17 cellular contexts compared by ENCODE assay signal in the genomic region with DNA sequence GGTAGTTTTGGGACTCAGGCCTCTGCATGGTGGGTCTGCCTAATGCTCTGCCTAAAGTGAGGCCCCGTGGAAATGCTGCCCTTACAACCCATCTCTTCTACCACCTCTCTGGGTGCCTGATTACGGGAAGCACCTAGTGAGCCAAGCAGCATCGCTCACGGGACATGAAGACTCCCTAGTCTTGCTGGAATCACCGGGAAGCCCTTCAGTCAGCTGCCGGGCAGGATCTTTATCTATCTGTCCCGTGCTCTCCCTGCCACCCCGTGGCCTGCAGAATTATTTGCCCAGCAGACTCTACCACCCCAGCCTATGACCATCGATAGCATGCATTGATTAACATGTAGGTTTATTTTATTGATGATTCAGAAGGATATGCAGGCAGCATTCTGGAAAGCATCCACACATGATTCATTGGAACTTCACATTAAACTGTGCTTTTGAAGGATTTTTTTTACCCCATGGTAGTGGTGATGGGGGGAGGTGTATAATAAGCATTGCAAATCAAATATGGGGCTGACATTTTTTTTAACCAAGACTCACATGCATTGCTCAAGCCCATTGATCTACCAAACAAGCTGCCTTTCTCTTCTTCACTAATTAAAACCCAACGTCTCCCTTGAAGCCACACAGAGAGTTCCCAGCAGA.
"Had no signal": no experiment of that assay in that cellular context is flagged by ENCODE, and none has a peak within 500 bp of the region (broad histone marks: within the 10 kb centered on the region; RNA-seq: fewer than 3 reads in every experiment).

No MANE protein-coding gene starts in this region.

- H3K4me1 ChIP-seq: lower lobe of right lung, tibial nerve, vagina had no signal

- H3K27me3 ChIP-seq: right lobe of liver, tibial nerve, vagina had no signal

- H3K9me3 Mint-ChIP-seq: activated B cell treated with CpG ODN at 0.5 μM for 24 hours; activated naive CD8-positive, alpha-beta T cell treated with anti-CD3 and anti-CD28 coated beads, Interleukin-2, amount 10 ng/mL, durations not matched to agents 7 days and 5 days; mesothelial cell of epicardium; T-helper 2 cell treated with Interferon-gamma antibody and Interleukin-4, amounts not matched to agents 5 μg/mL and 100 μg/mL, for 36 hours had no signal

- H3K36me3 Mint-ChIP-seq: activated naive CD8-positive, alpha-beta T cell treated with anti-CD3 and anti-CD28 coated beads, Interleukin-2, amount 10 ng/mL, durations not matched to agents 7 days and 5 days; mesothelial cell of epicardium; stimulated activated naive B cell treated with anti-CD40 and anti-IgM and Interleukin-4, amounts not matched to agents 10 μg/mL and 1 μg/mL and 100 μg/mL, for 72 hours had no signal

- H3K9me3 ChIP-seq: lower lobe of right lung, right lobe of liver, tibial nerve, vagina had no signal

- H3K27ac Mint-ChIP-seq: activated B cell treated with CpG ODN at 0.5 μM for 24 hours; activated naive CD8-positive, alpha-beta T cell treated with anti-CD3 and anti-CD28 coated beads, Interleukin-2, amount 10 ng/mL, durations not matched to agents 7 days and 5 days; mesothelial cell of epicardium; stimulated activated naive B cell treated with anti-CD40 and anti-IgM and Interleukin-4, amounts not matched to agents 10 μg/mL and 1 μg/mL and 100 μg/mL, for 72 hours; T-helper 2 cell treated with Interferon-gamma antibody and Interleukin-4, amounts not matched to agents 5 μg/mL and 100 μg/mL, for 36 hours had no signal

- DNase-seq: activated B cell treated with CpG ODN at 0.5 μM for 24 hours; activated CD4-positive, alpha-beta T cell treated with anti-CD3 and anti-CD28 coated beads, Interleukin-2, amount 50 U/mL, for 1 hour; activated CD8-positive, alpha-beta memory T cell treated with anti-CD3 and anti-CD28 coated beads for 24 hours; activated naive CD4-positive, alpha-beta T cell; activated naive CD8-positive, alpha-beta T cell treated with anti-CD3 and anti-CD28 coated beads, Interleukin-2, amount 10 ng/mL, durations not matched to agents 7 days and 5 days; anterior cingulate cortex; left colon; lower lobe of right lung; stimulated activated CD4-positive, alpha-beta T cell treated with anti-CD3 and anti-CD28 coated beads, Interleukin-2, amount 100 ng/mL, for 48 hours; stimulated activated naive B cell treated with anti-CD40 and anti-IgM and Interleukin-4, amounts not matched to agents 10 μg/mL and 1 μg/mL and 100 μg/mL, for 72 hours; substantia nigra had no signal

- ATAC-seq: left colon; lower lobe of right lung; stimulated activated naive B cell treated with anti-CD40 and anti-IgM and Interleukin-4, amounts not matched to agents 10 μg/mL and 1 μg/mL and 100 μg/mL, for 72 hours had no signal

- H3K27ac ChIP-seq: epithelial cell of prostate, lower lobe of right lung, right lobe of liver, tibial nerve, vagina had no signal

- H3K4me3 Mint-ChIP-seq: activated B cell treated with CpG ODN at 0.5 μM for 24 hours; activated naive CD8-positive, alpha-beta T cell treated with anti-CD3 and anti-CD28 coated beads, Interleukin-2, amount 10 ng/mL, durations not matched to agents 7 days and 5 days; mesothelial cell of epicardium; stimulated activated naive B cell treated with anti-CD40 and anti-IgM and Interleukin-4, amounts not matched to agents 10 μg/mL and 1 μg/mL and 100 μg/mL, for 72 hours; T-helper 2 cell treated with Interferon-gamma antibody and Interleukin-4, amounts not matched to agents 5 μg/mL and 100 μg/mL, for 36 hours had no signal

- H3K27me3 Mint-ChIP-seq: activated B cell treated with CpG ODN at 0.5 μM for 24 hours; activated naive CD8-positive, alpha-beta T cell treated with anti-CD3 and anti-CD28 coated beads, Interleukin-2, amount 10 ng/mL, durations not matched to agents 7 days and 5 days had no signal

- H3K4me3 ChIP-seq: lower lobe of right lung, right lobe of liver, tibial nerve, vagina had no signal

- H3K36me3 ChIP-seq: lower lobe of right lung, right lobe of liver, tibial nerve, vagina had no signal
